36 cellular contexts compared by ENCODE assay signal in genomic region chr7:129943352-129943751, GRCh38.
"Had no signal": no experiment of that assay in that cellular context is flagged by ENCODE, and none has a peak within 500 bp of the region (broad histone marks: within the 10 kb centered on the region; RNA-seq: fewer than 3 reads in every experiment).

No MANE protein-coding gene starts in this region.

- H3K27me3 ChIP-seq: MG63, Peyer's patch had no signal

- H3K9me3 Mint-ChIP-seq: activated CD4-positive, alpha-beta T cell treated with anti-CD3 and anti-CD28 coated beads, Interleukin-2, amount 10 ng/mL, durations not matched to agents 7 days and 5 days; activated naive CD4-positive, alpha-beta T cell treated with anti-CD3 and anti-CD28 coated beads, Interleukin-2, amount 10 ng/mL, durations not matched to agents 7 days and 5 days; activated naive CD8-positive, alpha-beta T cell treated with anti-CD3 and anti-CD28 coated beads, Interleukin-2, amount 50 U/mL, for 24 hours had no signal

- H3K27ac Mint-ChIP-seq: activated CD4-positive, alpha-beta T cell treated with anti-CD3 and anti-CD28 coated beads for 36 hours; activated CD4-positive, alpha-beta T cell treated with anti-CD3 and anti-CD28 coated beads, Interleukin-2, amount 10 ng/mL, durations not matched to agents 7 days and 5 days; activated CD8-positive, alpha-beta T cell treated with anti-CD3 and anti-CD28 coated beads, Interleukin-2, amount 10 ng/mL, durations not matched to agents 7 days and 5 days; activated naive CD4-positive, alpha-beta T cell treated with anti-CD3 and anti-CD28 coated beads, Interleukin-2, amount 10 ng/mL, durations not matched to agents 7 days and 5 days; activated naive CD8-positive, alpha-beta T cell; activated naive CD8-positive, alpha-beta T cell treated with anti-CD3 and anti-CD28 coated beads, Interleukin-2, amount 50 U/mL, for 24 hours; brain had no signal

- H3K36me3 ChIP-seq: Peyer's patch had no signal

- DNase-seq: activated CD4-positive, alpha-beta T cell treated with anti-CD3 and anti-CD28 coated beads for 36 hours; activated CD4-positive, alpha-beta T cell treated with anti-CD3 and anti-CD28 coated beads, Interleukin-2, amount 10 ng/mL, durations not matched to agents 7 days and 5 days; activated CD4-positive, alpha-beta T cell treated with anti-CD3 and anti-CD28 coated beads, Interleukin-2, amount 50 U/mL, for 48 hours; activated CD8-positive, alpha-beta T cell treated with anti-CD3 and anti-CD28 coated beads, Interleukin-2, amount 10 ng/mL, durations not matched to agents 7 days and 5 days; activated effector memory CD4-positive, alpha-beta T cell treated with Interleukin-2 at 50 U/mL for 16 hours; activated naive CD4-positive, alpha-beta T cell treated with anti-CD3 and anti-CD28 coated beads, Interleukin-2, amount 10 ng/mL, durations not matched to agents 7 days and 5 days; activated naive CD8-positive, alpha-beta T cell treated with anti-CD3 and anti-CD28 coated beads, Interleukin-2, amount 50 U/mL, for 24 hours; activated T-cell treated with anti-CD3 and anti-CD28 coated beads, Interleukin-2, amount 50 U/mL, for 48 hours; anterior cingulate cortex; caudate nucleus; Kasumi-1; KG1; MG63; MV-4-11; NCI-H1092; NCI-H1436 treated with DMSO at 0.1 percent for 48 hours; NCI-H1694 treated with DMSO at 0.1 percent for 48 hours; NCI-H2029; NCI-H345; NCI-H510A; NCI-H526; NCI-H748 treated with DMSO at 0.1 percent for 48 hours; NK-92 treated with Interleukin-12 subunit alpha and Interleukin-12 subunit beta, amount 100 ng/mL, for 24 hours; PC-3; RPMI8226; SIG-M5; T-helper 1 cell; T-helper 2 cell had no signal

- FAIRE-seq: bronchial epithelial cell, TTC549 had no signal

- H3K27me3 Mint-ChIP-seq: activated CD4-positive, alpha-beta T cell treated with anti-CD3 and anti-CD28 coated beads for 36 hours; activated CD4-positive, alpha-beta T cell treated with anti-CD3 and anti-CD28 coated beads, Interleukin-2, amount 10 ng/mL, durations not matched to agents 7 days and 5 days; activated naive CD4-positive, alpha-beta T cell treated with anti-CD3 and anti-CD28 coated beads, Interleukin-2, amount 10 ng/mL, durations not matched to agents 7 days and 5 days; activated naive CD8-positive, alpha-beta T cell; activated naive CD8-positive, alpha-beta T cell treated with anti-CD3 and anti-CD28 coated beads, Interleukin-2, amount 50 U/mL, for 24 hours; brain had no signal

- ATAC-seq: activated CD4-positive, alpha-beta T cell treated with anti-CD3 and anti-CD28 coated beads for 36 hours; activated CD4-positive, CD25-positive, alpha-beta regulatory T cell treated with anti-CD3 and anti-CD28 coated beads, Interleukin-2, amount 50 U/mL, for 24 hours; activated CD8-positive, alpha-beta T cell treated with anti-CD3 and anti-CD28 coated beads, Interleukin-2, amount 10 ng/mL, durations not matched to agents 7 days and 5 days; activated naive CD8-positive, alpha-beta T cell treated with anti-CD3 and anti-CD28 coated beads, Interleukin-2, amount 50 U/mL, for 24 hours; PC-3; Right ventricle myocardium inferior; SK-N-SH treated with all-trans-retinoic acid at 6 μM for 48 hours had no signal

- H3K9me3 ChIP-seq: MG63, Peyer's patch had no signal

- H3K27ac ChIP-seq: Peyer's patch had no signal

- H3K4me3 Mint-ChIP-seq: activated CD4-positive, alpha-beta T cell treated with anti-CD3 and anti-CD28 coated beads for 36 hours; activated CD4-positive, alpha-beta T cell treated with anti-CD3 and anti-CD28 coated beads, Interleukin-2, amount 10 ng/mL, durations not matched to agents 7 days and 5 days; activated CD8-positive, alpha-beta T cell treated with anti-CD3 and anti-CD28 coated beads, Interleukin-2, amount 10 ng/mL, durations not matched to agents 7 days and 5 days; activated naive CD4-positive, alpha-beta T cell treated with anti-CD3 and anti-CD28 coated beads, Interleukin-2, amount 10 ng/mL, durations not matched to agents 7 days and 5 days; activated naive CD8-positive, alpha-beta T cell; activated naive CD8-positive, alpha-beta T cell treated with anti-CD3 and anti-CD28 coated beads, Interleukin-2, amount 50 U/mL, for 24 hours; brain had no signal

- H3K4me3 ChIP-seq: MG63, Peyer's patch had no signal
